ENCODE assay signal across 30 cellular contexts in genomic region chr4:62028758-62029157, GRCh38.
"Had no signal": no experiment of that assay in that cellular context is flagged by ENCODE, and none has a peak within 500 bp of the region (broad histone marks: within the 10 kb centered on the region; RNA-seq: fewer than 3 reads in every experiment).

No MANE protein-coding gene starts in this region.

- H3K4me1 ChIP-seq: SJSA1 had no signal

- H3K9me3 ChIP-seq: SJSA1, SK-N-SH had no signal

- ATAC-seq: activated CD8-positive, alpha-beta T cell treated with anti-CD3 and anti-CD28 coated beads for 36 hours; activated T-cell treated with anti-CD3 and anti-CD28 coated beads, Interleukin-2, amount 50 U/mL, for 72 hours; activated T-helper 17 cell treated with anti-CD3 and anti-CD28 coated beads, Interleukin-2, amount 50 U/mL, for 72 hours; Panc1 had no signal

- DNase-seq: activated CD4-positive, alpha-beta T cell treated with anti-CD3 and anti-CD28 coated beads, Interleukin-2, amount 10 ng/mL, durations not matched to agents 24 days and 14 days; activated CD4-positive, alpha-beta T cell treated with anti-CD3 and anti-CD28 coated beads, Interleukin-2, amount 50 U/mL, for 4 hours; activated CD8-positive, alpha-beta T cell treated with anti-CD3 and anti-CD28 coated beads for 36 hours; activated effector memory CD4-positive, alpha-beta T cell treated with anti-CD3 and anti-CD28 coated beads, Interleukin-2, amount 50 U/mL, for 16 hours; activated naive CD4-positive, alpha-beta T cell; activated naive CD4-positive, alpha-beta T cell treated with anti-CD3 and anti-CD28 coated beads, Interleukin-2, amount 50 U/mL, for 16 hours; activated naive CD8-positive, alpha-beta T cell treated with anti-CD3 and anti-CD28 coated beads for 36 hours; activated T-cell treated with anti-CD3 and anti-CD28 coated beads, Interleukin-2, amount 50 U/mL, for 1 hour; activated T-cell treated with anti-CD3 and anti-CD28 coated beads, Interleukin-2, amount 50 U/mL, for 72 hours; amniotic stem cell; aorta; brain microvascular endothelial cell; central memory CD4-positive, alpha-beta T cell; Karpas-422; KBM-7; NCI-H1048; NCI-H1436; NCI-H187; NCI-H2029 treated with DMSO at 0.1 percent for 48 hours; NCI-H226; NCI-H446 treated with DMSO at 0.1 percent for 48 hours; NCI-H524; NCI-H774; RPMI8226; SHP77 treated with DMSO at 0.1 percent for 48 hours; SK-N-SH had no signal

- H3K27ac ChIP-seq: brain microvascular endothelial cell, SJSA1 had no signal

- H3K36me3 ChIP-seq: brain microvascular endothelial cell, SJSA1 had no signal

- H3K4me3 ChIP-seq: SJSA1 had no signal

- H3K27me3 ChIP-seq: brain microvascular endothelial cell, SJSA1 had no signal

- FAIRE-seq: TTC549 had no signal
